ENCODE assay signal across 34 cellular contexts in genomic region chr17:8046929-8047768, GRCh38. TPM values are rescaled to one million over a fixed set of nuclear protein-coding genes. Genes with fewer than 3 reads are reported as not detected.
"Had no signal": no experiment of that assay in that cellular context is flagged by ENCODE, and none has a peak within 500 bp of the region (broad histone marks: within the 10 kb centered on the region; RNA-seq: fewer than 3 reads in every experiment).

No MANE protein-coding gene starts in this region.

- H3K9me3 ChIP-seq: adrenal gland, body of pancreas, breast epithelium had no signal

- DNase-seq: activated CD4-positive, alpha-beta T cell treated with anti-CD3 and anti-CD28 coated beads for 36 hours; activated CD4-positive, alpha-beta T cell treated with anti-CD3 and anti-CD28 coated beads, Interleukin-2, amount 10 ng/mL, durations not matched to agents 7 days and 5 days; activated CD4-positive, alpha-beta T cell treated with anti-CD3 and anti-CD28 coated beads, Interleukin-2, amount 50 U/mL, for 48 hours; activated CD8-positive, alpha-beta T cell treated with anti-CD3 and anti-CD28 coated beads, Interleukin-2, amount 10 ng/mL, durations not matched to agents 7 days and 5 days; activated gamma-delta T cell treated with Interleukin-2 at 50 U/mL for 16 hours; activated naive CD4-positive, alpha-beta T cell treated with anti-CD3 and anti-CD28 coated beads for 36 hours; activated T-cell treated with anti-CD3 and anti-CD28 coated beads for 4 hours; activated T-cell treated with anti-CD3 and anti-CD28 coated beads, Interleukin-2, amount 50 U/mL, for 4 hours; body of pancreas; MM.1S; MV-4-11; NCI-H1092 treated with DMSO at 0.1 percent for 48 hours; NCI-H1417; NCI-H146; NCI-H187; NCI-H2081; NCI-H345; NCI-H524 treated with DMSO at 0.1 percent for 48 hours; PC-9; Right ventricle myocardium superior; T1000; WERI-Rb-1 had no signal

- H3K4me3 Mint-ChIP-seq: activated CD4-positive, alpha-beta T cell treated with anti-CD3 and anti-CD28 coated beads for 36 hours; activated CD4-positive, alpha-beta T cell treated with anti-CD3 and anti-CD28 coated beads, Interleukin-2, amount 10 ng/mL, durations not matched to agents 7 days and 5 days; activated CD8-positive, alpha-beta T cell treated with anti-CD3 and anti-CD28 coated beads, Interleukin-2, amount 10 ng/mL, durations not matched to agents 7 days and 5 days; activated naive CD4-positive, alpha-beta T cell treated with anti-CD3 and anti-CD28 coated beads for 36 hours; activated T-cell treated with anti-CD3 and anti-CD28 coated beads, Interleukin-2, amount 50 U/mL, for 4 hours; activated T-helper 1 cell treated with anti-CD3 and anti-CD28 coated beads, Interleukin-12 subunit alpha, Interleukin-12 subunit beta, Interleukin-2, Interleukin-4 antibody, amounts not matched to agents 30 ng/mL and 10 ng/mL and 1 ng/mL, durations not matched to agents 14 hours and 24 hours and 36 hours had no signal

- H3K4me1 ChIP-seq: adrenal gland, body of pancreas, breast epithelium had no signal

- H3K4me1 Mint-ChIP-seq: activated CD4-positive, alpha-beta T cell treated with anti-CD3 and anti-CD28 coated beads for 36 hours; activated CD4-positive, alpha-beta T cell treated with anti-CD3 and anti-CD28 coated beads, Interleukin-2, amount 10 ng/mL, durations not matched to agents 7 days and 5 days had no signal

- H3K4me3 ChIP-seq: adrenal gland, body of pancreas, breast epithelium, PC-9 had no signal

- H3K27me3 ChIP-seq: body of pancreas, breast epithelium had no signal

- H3K9me3 Mint-ChIP-seq: activated CD4-positive, alpha-beta T cell treated with anti-CD3 and anti-CD28 coated beads, Interleukin-2, amount 10 ng/mL, durations not matched to agents 7 days and 5 days; activated naive CD4-positive, alpha-beta T cell treated with anti-CD3 and anti-CD28 coated beads for 36 hours; activated naive CD4-positive, alpha-beta T cell treated with anti-CD3 and anti-CD28 coated beads, Interleukin-2, amount 50 U/mL, for 72 hours; activated T-cell treated with anti-CD3 and anti-CD28 coated beads, Interleukin-2, amount 50 U/mL, for 4 hours; activated T-helper 1 cell treated with anti-CD3 and anti-CD28 coated beads, Interleukin-12 subunit alpha, Interleukin-12 subunit beta, Interleukin-2, Interleukin-4 antibody, amounts not matched to agents 30 ng/mL and 10 ng/mL and 1 ng/mL, durations not matched to agents 14 hours and 24 hours and 36 hours had no signal

- H3K27me3 Mint-ChIP-seq: activated CD4-positive, alpha-beta T cell treated with anti-CD3 and anti-CD28 coated beads for 36 hours; activated CD4-positive, alpha-beta T cell treated with anti-CD3 and anti-CD28 coated beads, Interleukin-2, amount 10 ng/mL, durations not matched to agents 7 days and 5 days had no signal

- H3K27ac Mint-ChIP-seq: activated CD4-positive, alpha-beta T cell treated with anti-CD3 and anti-CD28 coated beads for 36 hours; activated CD4-positive, alpha-beta T cell treated with anti-CD3 and anti-CD28 coated beads, Interleukin-2, amount 10 ng/mL, durations not matched to agents 7 days and 5 days; activated CD8-positive, alpha-beta T cell treated with anti-CD3 and anti-CD28 coated beads, Interleukin-2, amount 10 ng/mL, durations not matched to agents 7 days and 5 days; activated naive CD4-positive, alpha-beta T cell treated with anti-CD3 and anti-CD28 coated beads for 36 hours; activated T-helper 1 cell treated with anti-CD3 and anti-CD28 coated beads, Interleukin-12 subunit alpha, Interleukin-12 subunit beta, Interleukin-2, Interleukin-4 antibody, amounts not matched to agents 30 ng/mL and 10 ng/mL and 1 ng/mL, durations not matched to agents 14 hours and 24 hours and 36 hours had no signal

- H3K36me3 Mint-ChIP-seq: activated naive CD4-positive, alpha-beta T cell treated with anti-CD3 and anti-CD28 coated beads, Interleukin-2, amount 50 U/mL, for 72 hours had no signal

- H3K36me3 ChIP-seq: adrenal gland, breast epithelium, WERI-Rb-1 had no signal

- H3K27ac ChIP-seq: adrenal gland, body of pancreas, breast epithelium, KMS-11, PC-9, WERI-Rb-1 had no signal

RNA-seq across cellular contexts. Expression of gene ALOX15B, which starts 8.3 kb away (rescaled TPM):
- total RNA-seq: activated CD4-positive, alpha-beta T cell treated with anti-CD3 and anti-CD28 coated beads, Interleukin-2, amount 10 ng/mL, durations not matched to agents 7 days and 5 days; activated CD8-positive, alpha-beta T cell treated with anti-CD3 and anti-CD28 coated beads, Interleukin-2, amount 10 ng/mL, durations not matched to agents 7 days and 5 days; activated naive CD4-positive, alpha-beta T cell treated with anti-CD3 and anti-CD28 coated beads for 36 hours; activated naive CD4-positive, alpha-beta T cell treated with anti-CD3 and anti-CD28 coated beads, Interleukin-2, amount 50 U/mL, for 72 hours; activated T-helper 1 cell treated with anti-CD3 and anti-CD28 coated beads, Interleukin-12 subunit alpha, Interleukin-12 subunit beta, Interleukin-2, Interleukin-4 antibody, amounts not matched to agents 30 ng/mL and 10 ng/mL and 1 ng/mL, durations not matched to agents 14 hours and 24 hours and 36 hours; astrocyte; cardiac septum; NCI-H460; OCI-LY7; PC-9; Right ventricle myocardium superior; T-helper 1 cell treated with Interleukin-12 subunit alpha and Interleukin-12 subunit beta and Interleukin-4 antibody, amounts not matched to agents 30 ng/mL and 1 ng/mL, for 36 hours; T-helper 2 cell treated with Interferon-gamma antibody and Interleukin-4, amounts not matched to agents 100 ng/mL and 5 ng/mL, for 36 hours had no signal

RNA-seq across cellular contexts. Expression of gene ALOX12B, which starts 40.4 kb away (rescaled TPM):
- total RNA-seq: adrenal gland; astrocyte; body of pancreas; breast epithelium; cardiac septum; PC-9; Right ventricle myocardium superior; T-helper 1 cell treated with Interleukin-12 subunit alpha and Interleukin-12 subunit beta and Interleukin-4 antibody, amounts not matched to agents 30 ng/mL and 1 ng/mL, for 36 hours; T-helper 2 cell treated with Interferon-gamma antibody and Interleukin-4, amounts not matched to agents 100 ng/mL and 5 ng/mL, for 36 hours had no signal
- polyA plus RNA-seq: adrenal gland had no signal

RNA-seq across cellular contexts. Expression of gene GUCY2D, which starts 44.7 kb away (rescaled TPM):
- total RNA-seq: activated CD4-positive, alpha-beta T cell treated with anti-CD3 and anti-CD28 coated beads for 36 hours; activated CD4-positive, alpha-beta T cell treated with anti-CD3 and anti-CD28 coated beads, Interleukin-2, amount 10 ng/mL, durations not matched to agents 7 days and 5 days; activated CD8-positive, alpha-beta T cell treated with anti-CD3 and anti-CD28 coated beads, Interleukin-2, amount 10 ng/mL, durations not matched to agents 7 days and 5 days; activated naive CD4-positive, alpha-beta T cell treated with anti-CD3 and anti-CD28 coated beads for 36 hours; activated T-helper 1 cell treated with anti-CD3 and anti-CD28 coated beads, Interleukin-12 subunit alpha, Interleukin-12 subunit beta, Interleukin-2, Interleukin-4 antibody, amounts not matched to agents 30 ng/mL and 10 ng/mL and 1 ng/mL, durations not matched to agents 14 hours and 24 hours and 36 hours; adrenal gland; astrocyte; body of pancreas; cardiac septum; LHCN-M2; OCI-LY7; Right ventricle myocardium superior; T-helper 1 cell treated with Interleukin-12 subunit alpha and Interleukin-12 subunit beta and Interleukin-4 antibody, amounts not matched to agents 30 ng/mL and 1 ng/mL, for 36 hours had no signal
- polyA plus RNA-seq: adrenal gland had no signal
